Comparison of ENCODE assay signal across 6 cellular contexts in the genomic region with DNA sequence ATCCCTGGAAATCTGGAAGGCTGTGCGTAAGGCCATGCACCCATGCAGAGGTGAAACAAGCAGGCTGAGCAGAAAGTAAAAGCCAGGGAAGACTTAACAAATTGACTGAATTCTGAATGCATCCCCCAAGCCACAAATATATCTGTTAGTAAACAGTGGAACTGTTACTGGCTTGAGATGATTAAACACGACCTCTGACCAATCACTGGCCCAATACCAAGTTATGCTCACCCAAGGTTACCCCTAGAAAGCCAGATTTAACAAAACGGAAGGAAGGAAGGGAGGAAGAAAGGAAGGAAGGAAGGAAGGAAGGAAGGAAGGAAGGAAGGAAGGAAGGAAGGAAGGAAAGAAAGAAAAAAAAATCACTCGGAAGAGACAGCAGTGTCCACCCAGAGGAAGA.
"Had no signal": no experiment of that assay in that cellular context is flagged by ENCODE, and none has a peak within 500 bp of the region (broad histone marks: within the 10 kb centered on the region; RNA-seq: fewer than 3 reads in every experiment).

No MANE protein-coding gene starts in this region.

- DNase-seq: IMR-90, KBM-7 had no signal

- H3K4me3 ChIP-seq: K562 had no signal

- H3K9ac ChIP-seq: KMS-11 had no signal

- ATAC-seq: HepG2, K562 had no signal

- H3K27ac ChIP-seq: HL-60, KMS-11 had no signal
